Comparison of ENCODE assay signal across 8 cellular contexts in the genomic region with DNA sequence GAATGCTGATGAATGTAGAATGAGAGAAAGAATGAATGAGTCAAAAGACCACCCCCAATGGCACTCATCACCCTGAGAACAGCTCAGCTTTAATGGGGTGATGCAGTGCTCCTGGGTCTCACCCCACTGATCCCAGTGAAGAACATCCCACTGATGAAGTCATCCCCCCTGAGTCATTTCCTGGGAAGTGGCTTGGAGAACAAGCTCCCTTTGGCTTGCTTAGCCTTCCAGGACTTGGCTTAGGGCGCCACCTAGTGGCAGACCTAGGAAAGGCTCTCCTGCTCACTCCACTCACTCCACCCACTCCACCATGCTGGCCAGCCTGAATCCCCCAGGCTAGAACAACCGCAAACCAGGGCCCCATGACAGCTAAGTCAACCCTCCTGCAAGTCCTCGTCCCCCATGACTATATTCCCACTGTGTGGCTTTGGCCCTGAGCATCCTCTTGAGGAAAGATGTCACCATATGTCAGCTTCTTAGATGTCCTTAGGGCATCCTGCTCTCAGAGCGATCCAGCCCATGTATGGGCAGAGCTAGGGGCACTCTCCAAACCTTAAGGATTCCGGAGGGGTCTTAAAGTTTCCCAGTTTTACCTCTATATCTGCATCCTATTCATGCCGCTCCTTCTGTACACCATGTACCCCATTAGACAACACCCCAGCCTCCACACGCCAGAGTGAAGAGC.
DNase-seq lines count a peak whose midpoint lies in the region; ATAC-seq lines count a peak whose summit lies in the region.

No MANE protein-coding gene starts in this region.

- ATAC-seq in HG02981 (IDR thresholded peaks at IDR 0.05; ENCODE audit: unreplicated experiment) (peak; percentile 40), GM18861 (IDR thresholded peaks at IDR 0.05; ENCODE audit: unreplicated experiment) (no peak)
- peak; percentile 50 to 51 for ATAC-seq in activated CD4-positive, CD25-positive, alpha-beta regulatory T cell treated with anti-CD3 and anti-CD28 coated beads, Interleukin-2, amount 50 U/mL, for 24 hours
- no peak for ATAC-seq in central memory CD8-positive, alpha-beta T cell (replicated peaks; ENCODE audit: extremely low read depth, poor library complexity, severe bottlenecking)

- H3K36me3 Mint-ChIP-seq in central memory CD8-positive, alpha-beta T cell (ENCODE audit: insufficient read depth), result peaks cover 7% of the 10 kb centered on the region

- H3K4me1 Mint-ChIP-seq in central memory CD8-positive, alpha-beta T cell, result peaks cover 61% of the 10 kb centered on the region

- peak overlapping the region; percentile 28 for H3K4me3 Mint-ChIP-seq in central memory CD8-positive, alpha-beta T cell

- H3K27ac Mint-ChIP-seq in central memory CD8-positive, alpha-beta T cell (ENCODE audit: low read depth), result peak overlapping the region; percentile 33

- no peaks in the 10 kb centered on the region for H3K9me3 Mint-ChIP-seq in central memory CD8-positive, alpha-beta T cell

- DNase-seq in DMS 273 (lab: John Stamatoyannopoulos, UW; ENCODE audit: unreplicated experiment) (peak; percentile 89), NCI-H446 (lab: John Stamatoyannopoulos, UW) (peak; percentile 89 to 94), kidney tubule cell (ENCODE audit: low spot score) (peak; percentile 98)
- DNase-seq in central memory CD8-positive, alpha-beta T cell (ENCODE audit: low spot score in 2 of 2), result peak; percentile 59 to 78
- peak; percentile 74 for DNase-seq in stimulated activated CD4-positive, alpha-beta T cell treated with anti-CD3 and anti-CD28 coated beads, Interleukin-2, amount 100 ng/mL, for 4 hours (ENCODE audit: low read depth)

- H3K27me3 Mint-ChIP-seq in central memory CD8-positive, alpha-beta T cell, result no peaks in the 10 kb centered on the region

Comparison
In these comparisons a context has a peak if more than half of its experiments do, and no peak if none do; other contexts are left out.
1. ATAC-seq: peak in HG02981 (single experiment) and activated CD4-positive, CD25-positive, alpha-beta regulatory T cell treated with anti-CD3 and anti-CD28 coated beads, Interleukin-2, amount 50 U/mL, for 24 hours (2 of 2); none in central memory CD8-positive, alpha-beta T cell (single experiment) and GM18861 (single experiment).
2. Peak in every context shown above with its lines, with median percentiles within 50 percentile points of each other: DNase-seq.